13 cellular contexts compared by ENCODE assay signal in the genomic region with DNA sequence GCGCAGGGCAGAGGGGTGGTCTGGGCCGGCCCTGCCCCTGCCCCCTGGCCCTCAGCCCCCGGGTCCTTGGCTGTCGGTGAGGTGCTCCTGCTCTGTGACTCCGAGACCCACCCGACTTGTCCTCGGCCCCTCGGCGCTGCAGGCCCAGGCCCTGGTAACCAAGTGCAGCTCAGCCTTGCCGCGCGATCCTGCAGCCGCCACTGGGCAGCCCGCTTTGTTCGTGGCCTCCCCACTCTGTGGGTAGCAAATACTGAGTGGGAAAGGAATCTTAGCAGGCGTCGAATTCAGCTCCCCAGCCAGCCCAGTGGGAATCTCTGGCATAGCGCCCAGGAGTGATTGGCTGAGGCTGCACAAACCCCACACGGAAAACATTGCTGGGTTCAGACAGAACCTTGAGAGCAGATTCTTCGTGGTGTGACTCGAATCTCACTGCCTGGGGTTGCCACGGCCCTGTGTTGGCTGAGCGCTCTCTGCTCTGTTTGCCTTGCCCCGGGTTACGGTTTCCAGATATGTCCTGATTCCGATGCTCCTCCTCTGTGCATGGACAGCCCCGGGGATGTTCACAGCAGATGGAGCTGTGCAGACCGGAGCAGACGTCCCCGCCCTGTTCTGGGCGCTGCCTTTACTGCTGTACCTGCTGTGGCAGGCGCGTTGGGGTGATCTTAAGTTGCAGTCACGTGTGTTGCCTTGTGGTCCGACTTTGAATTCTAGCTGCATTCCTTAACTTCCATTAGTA. TPM values are rescaled to one million over a fixed set of nuclear protein-coding genes. Genes with fewer than 3 reads are reported as not detected.
DNase-seq lines count a peak whose midpoint lies in the region; ATAC-seq, FAIRE-seq and TF ChIP-seq lines count a peak whose summit lies in the region.
"Had no signal": no experiment of that assay in that cellular context is flagged by ENCODE, and none has a peak within 500 bp of the region (broad histone marks: within the 10 kb centered on the region; RNA-seq: fewer than 3 reads in every experiment).

No MANE protein-coding gene starts in this region.

- no peaks in the 10 kb centered on the region for H3K36me3 ChIP-seq in astrocyte (ENCODE audit: insufficient read depth, low read length)
- no peaks in the 10 kb centered on the region for H3K36me3 ChIP-seq in transverse colon
- H3K36me3 ChIP-seq: SJCRH30 had no signal

- 60% methylated on average over 35 of the region's 35 CpGs; no CpG with 5 or more reads in 1 of the 2 donors for WGBS in transverse colon (ENCODE audit: low coverage in 1 of 2), 2 donors

- H3K9me3 Mint-ChIP-seq in activated naive CD4-positive, alpha-beta T cell treated with anti-CD3 and anti-CD28 coated beads for 36 hours = no peaks in the 10 kb centered on the region
- H3K9me3 Mint-ChIP-seq in astrocyte (ENCODE audit: unreplicated experiment) = peaks cover 1% of the 10 kb centered on the region
- peaks cover 0 to 2% of the 10 kb centered on the region in 2 donors for H3K9me3 Mint-ChIP-seq in effector memory CD8-positive, alpha-beta T cell
- H3K9me3 Mint-ChIP-seq: CD4-positive, alpha-beta T cell had no signal

- no peaks in the 10 kb centered on the region for H4K20me1 ChIP-seq in astrocyte (ENCODE audit: insufficient read depth, low read length)

- no peaks in the 10 kb centered on the region for H3K27me3 ChIP-seq in astrocyte (ENCODE audit: insufficient read depth, low read length)
- H3K27me3 ChIP-seq in transverse colon = no peaks in the 10 kb centered on the region
- H3K27me3 ChIP-seq: SJCRH30 had no signal

- H3K9ac ChIP-seq in astrocyte (ENCODE audit: low read length) = no peak overlapping the region

- H3K79me2 ChIP-seq in astrocyte (ENCODE audit: insufficient read depth, low read length) = no peaks in the 10 kb centered on the region

- H2AFZ ChIP-seq in astrocyte (ENCODE audit: low read depth, low read length) = no peak overlapping the region

- ATAC-seq in left colon = peak; percentile 82
- ATAC-seq in effector memory CD8-positive, alpha-beta T cell (replicated peaks) = no peak
- ATAC-seq: HCT116 had no signal

- no peak overlapping the region for H3K27ac Mint-ChIP-seq in activated naive CD4-positive, alpha-beta T cell treated with anti-CD3 and anti-CD28 coated beads for 36 hours
- peak overlapping the region; percentile 85 for H3K27ac Mint-ChIP-seq in astrocyte (ENCODE audit: unreplicated experiment)
- H3K27ac Mint-ChIP-seq in effector memory CD8-positive, alpha-beta T cell = no peak overlapping the region
- H3K27ac Mint-ChIP-seq: CD4-positive, alpha-beta T cell had no signal

- no peak for TF ChIP-seq EP300 in transverse colon (IDR thresholded peaks at IDR 0.05; ENCODE audit: low read depth)

- intact Hi-C loops in activated naive CD4-positive, alpha-beta T cell treated with anti-CD3 and anti-CD28 coated beads for 36 hours (cut with micrococcal nuclease) = no loop called here
- intact Hi-C loops in left colon (cut with DNase I, micrococcal nuclease) = loop anchor here in 1 of 2 donors (10.0 kb wide), 1 partner anchor 115 kb away; no protein-coding TSS in a partner anchor
- intact Hi-C loops in transverse colon (cut with DNase I; ENCODE audit: low total_unique reads) = no loop called here

- in situ Hi-C loops in transverse colon (cut with MboI; ENCODE audit: low pct_ligation_motif_present in 1 of 4, low pct_unique_long_range_greater_than_20kb in 1 of 4, low sequenced_read_pairs in 3 of 4) = no loop called here

- H3K4me3 Mint-ChIP-seq in activated naive CD4-positive, alpha-beta T cell treated with anti-CD3 and anti-CD28 coated beads for 36 hours = no peak overlapping the region
- no peak overlapping the region for H3K4me3 Mint-ChIP-seq in astrocyte (ENCODE audit: unreplicated experiment)
- H3K4me3 Mint-ChIP-seq in effector memory CD8-positive, alpha-beta T cell = no peak overlapping the region
- H3K4me3 Mint-ChIP-seq: CD4-positive, alpha-beta T cell had no signal

- no peak overlapping the region for H3K4me2 ChIP-seq in astrocyte (ENCODE audit: low read length)

- H3K36me3 Mint-ChIP-seq in activated naive CD4-positive, alpha-beta T cell treated with anti-CD3 and anti-CD28 coated beads for 36 hours (ENCODE audit: low read depth) = no peaks in the 10 kb centered on the region
- peaks cover 14% of the 10 kb centered on the region for H3K36me3 Mint-ChIP-seq in astrocyte (ENCODE audit: low read depth, unreplicated experiment)
- no peaks in the 10 kb centered on the region for H3K36me3 Mint-ChIP-seq in effector memory CD8-positive, alpha-beta T cell (ENCODE audit: insufficient read depth)

- no peaks in the 10 kb centered on the region for H3K4me1 Mint-ChIP-seq in activated naive CD4-positive, alpha-beta T cell treated with anti-CD3 and anti-CD28 coated beads for 36 hours (ENCODE audit: low read depth)
- H3K4me1 Mint-ChIP-seq in astrocyte (ENCODE audit: low read depth, unreplicated experiment) = peaks cover 7% of the 10 kb centered on the region
- H3K4me1 Mint-ChIP-seq in effector memory CD8-positive, alpha-beta T cell (ENCODE audit: low read depth in 2 of 2) = no peaks in the 10 kb centered on the region

- H3K4me3 ChIP-seq in astrocyte (ENCODE audit: insufficient read depth, low read depth, low read length) (no peak overlapping the region), transverse colon (no peak overlapping the region)
- H3K4me3 ChIP-seq: psoas muscle, SJCRH30 had no signal

- H3K9me3 ChIP-seq in astrocyte (ENCODE audit: insufficient read depth, low read depth, low read length) = no peaks in the 10 kb centered on the region
- no peaks in the 10 kb centered on the region for H3K9me3 ChIP-seq in transverse colon
- H3K9me3 ChIP-seq: psoas muscle, SJCRH30 had no signal

- H3K27ac ChIP-seq in astrocyte (ENCODE audit: low read depth, low read length) (no peak overlapping the region), transverse colon (no peak overlapping the region)
- H3K27ac ChIP-seq: psoas muscle, SJCRH30 had no signal

- no peaks in the 10 kb centered on the region for H3K27me3 Mint-ChIP-seq in activated naive CD4-positive, alpha-beta T cell treated with anti-CD3 and anti-CD28 coated beads for 36 hours (ENCODE audit: low read depth)
- no peaks in the 10 kb centered on the region for H3K27me3 Mint-ChIP-seq in astrocyte (ENCODE audit: low read depth, unreplicated experiment)
- H3K27me3 Mint-ChIP-seq in effector memory CD8-positive, alpha-beta T cell = peaks cover 32 to 71% of the 10 kb centered on the region in 2 donors

- H3K4me1 ChIP-seq in astrocyte (ENCODE audit: insufficient read depth, low read length) = peaks cover 3% of the 10 kb centered on the region
- H3K4me1 ChIP-seq in transverse colon = peaks cover 5 to 20% (median 20%) of the 10 kb centered on the region in 4 donors
- H3K4me1 ChIP-seq: psoas muscle, SJCRH30 had no signal

- CTCF ChIA-PET in activated naive CD4-positive, alpha-beta T cell treated with anti-CD3 and anti-CD28 coated beads for 36 hours (lab: Charles Lee) = no interaction called here

- peak; percentile 7 for DNase-seq in activated naive CD4-positive, alpha-beta T cell treated with anti-CD3 and anti-CD28 coated beads, Interleukin-2, amount 50 U/mL, for 16 hours
- no peak for DNase-seq in activated naive CD4-positive, alpha-beta T cell treated with anti-CD3 and anti-CD28 coated beads for 36 hours
- DNase-seq in astrocyte (ENCODE audit: low read depth) (peak; percentile 42), left colon (peak; percentile 64 to 69), transverse colon (peak; percentile 44), amniotic stem cell (lab: John Stamatoyannopoulos, UW) (no peak), D721Med (ENCODE audit: insufficient read length, low spot score) (no peak)
- DNase-seq in effector memory CD8-positive, alpha-beta T cell = no peak
- DNase-seq: dermis blood vessel endothelial cell, SJCRH30 had no signal

- no peak for TF ChIP-seq CTCF in astrocyte (IDR thresholded peaks at IDR 0.05; ENCODE audit: insufficient read depth, low read depth, low read length)
- no peak for TF ChIP-seq CTCF in transverse colon (IDR thresholded peaks at IDR 0.05)
- TF ChIP-seq CTCF in D721Med (IDR thresholded peaks at IDR 0.05; ENCODE audit: insufficient read depth, missing control alignments) = no peak

- FAIRE-seq in astrocyte (lab: Jason Lieb, UNC) (peak; percentile 49), D721Med (lab: Jason Lieb, UNC) (no peak)

- no peak for TF ChIP-seq POLR2A in transverse colon (IDR thresholded peaks at IDR 0.05)

RNA-seq across cellular contexts. Expression of a gene that starts 13.4 kb away (rescaled TPM):
- total RNA-seq in activated naive CD4-positive, alpha-beta T cell treated with anti-CD3 and anti-CD28 coated beads for 36 hours = 10 to 100 TPM; 41.6 to 41.7 TPM
- total RNA-seq in astrocyte (36.7 and 37.9 TPM in 2 replicates), left colon (10 to 100 TPM; 65.2 to 75.1 TPM), transverse colon (100 to 1,000 TPM in 1 of 4 donors, 10 to 100 TPM in 3; 69.9 to 240 (median 76.1) TPM)

Comparison
In these comparisons a context has a peak if more than half of its experiments do, and no peak if none do; other contexts are left out.
1. DNase-seq: peak in activated naive CD4-positive, alpha-beta T cell treated with anti-CD3 and anti-CD28 coated beads, Interleukin-2, amount 50 U/mL, for 16 hours (single experiment), astrocyte (single experiment), left colon (2 of 2) and transverse colon (single experiment); none in activated naive CD4-positive, alpha-beta T cell treated with anti-CD3 and anti-CD28 coated beads for 36 hours (single experiment), amniotic stem cell (single experiment), D721Med (single experiment) and effector memory CD8-positive, alpha-beta T cell (0 of 3).